In the genomic region with DNA sequence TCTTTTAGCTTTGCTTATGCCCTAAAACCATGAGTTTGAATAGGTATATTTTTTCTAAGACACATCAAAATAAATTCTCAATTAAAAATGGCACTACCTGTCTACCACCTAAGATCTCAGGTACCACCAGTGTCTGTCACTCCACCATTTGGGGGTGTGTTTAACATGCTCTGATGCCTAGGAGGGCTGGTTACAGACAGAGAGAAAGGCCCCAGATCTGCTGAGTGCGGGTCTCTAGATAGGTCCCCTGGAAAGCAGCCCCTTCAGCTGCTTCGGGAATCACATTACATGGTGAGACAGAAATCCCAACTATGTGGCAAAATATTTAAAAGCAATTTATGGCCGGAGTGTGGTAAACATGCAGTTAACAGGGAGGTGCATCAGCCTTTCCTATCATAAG, we compare ENCODE assay signal across 8 cellular contexts. TPM values are rescaled to one million over a fixed set of nuclear protein-coding genes. Genes with fewer than 3 reads are reported as not detected.
A peak's percentile ranks its signal among the peaks of the same experiment; 100 is the strongest.
DNase-seq lines count a peak whose midpoint lies in the region; ATAC-seq, FAIRE-seq and TF ChIP-seq lines count a peak whose summit lies in the region.

No MANE protein-coding gene starts in this region.

- H3K36me3 ChIP-seq in A673 (ENCODE audit: insufficient read depth, low read length, poor library complexity, severe bottlenecking) (no peaks in the 10 kb centered on the region), adipocyte (ENCODE audit: control insufficient read depth, insufficient read depth, low read length, severe bottlenecking) (no peaks in the 10 kb centered on the region), mesendoderm (ENCODE audit: control insufficient read depth, insufficient read depth, low read length) (no peaks in the 10 kb centered on the region)

- H4K5ac ChIP-seq in H9 (ENCODE audit: insufficient read length, low read depth, low read length) (no peak overlapping the region), mesendoderm (ENCODE audit: low read length) (no peak overlapping the region)

- H3K4me3 Mint-ChIP-seq in H9: peak overlapping the region; percentile 85 to 93

- WGBS in H9 (ENCODE audit: extremely low coverage, insufficient read length, low lambda C conversion rate): no CpG with 5 or more reads among the region's 3 CpGs
- WGBS in mesendoderm (ENCODE audit: extremely low coverage, insufficient coverage, low lambda C conversion rate): no CpG with 5 or more reads among the region's 3 CpGs

- H4K20me1 ChIP-seq in H9 (ENCODE audit: control insufficient read depth, insufficient read depth, insufficient read length): no peaks in the 10 kb centered on the region

- H3K36me3 Mint-ChIP-seq in H9 (ENCODE audit: insufficient read depth in 1 of 3, low read depth in 3 of 3): peaks cover 0 to 8% (median 4%) of the 10 kb centered on the region in 3 experiments; a peak in 4 of 7 replicates

- no peak overlapping the region for H3K14ac ChIP-seq in H9 (ENCODE audit: insufficient read depth, low read length)

- no peak overlapping the region for H3T11ph ChIP-seq in H9 (ENCODE audit: low read length)

- H2BK5ac ChIP-seq in H9 (ENCODE audit: insufficient read length, low read length) (no peak overlapping the region), mesendoderm (ENCODE audit: low read length) (no peak overlapping the region)

- H4K8ac ChIP-seq in H9 (replicated peaks; ENCODE audit: insufficient read length, low read depth, low read length) (no peak overlapping the region), mesendoderm (ENCODE audit: low read depth, low read length) (no peak overlapping the region)

- no peak overlapping the region for H3K27ac ChIP-seq in A673 (ENCODE audit: low read depth, low read length, poor library complexity, severe bottlenecking)
- H3K27ac ChIP-seq in H9 (ENCODE audit: insufficient read length, low read depth, low read length): no peak overlapping the region
- no peak overlapping the region for H3K27ac ChIP-seq in mesendoderm (ENCODE audit: low read depth, low read length)

- H3K27me3 ChIP-seq in A673 (replicated peaks; ENCODE audit: insufficient read depth, low read depth, low read length, poor library complexity) (peaks cover 7% of the 10 kb centered on the region), H9 (ENCODE audit: insufficient read depth, low read length) (no peaks in the 10 kb centered on the region; the same call in 1 of the 2 replicates), adipocyte (replicated peaks; ENCODE audit: control insufficient read depth, insufficient read depth, low read length) (no peaks in the 10 kb centered on the region), mesendoderm (ENCODE audit: insufficient read depth, low read length, poor library complexity) (no peaks in the 10 kb centered on the region)

- ATAC-seq in HG03521 (IDR thresholded peaks at IDR 0.05; ENCODE audit: unreplicated experiment): no peak

- no peak overlapping the region for H3K9ac ChIP-seq in H9 (ENCODE audit: extremely low read depth, insufficient read length, low read length)
- H3K9ac ChIP-seq in adipocyte (ENCODE audit: low read length): no peak overlapping the region
- no peak overlapping the region for H3K9ac ChIP-seq in mesendoderm (ENCODE audit: low read length)

- H2AK5ac ChIP-seq in H9 (ENCODE audit: insufficient read length, low read length): no peak overlapping the region
- H2AK5ac ChIP-seq in mesendoderm (ENCODE audit: low read length): no peak overlapping the region

- H3K4me1 Mint-ChIP-seq in H9: peaks cover 18 to 21% of the 10 kb centered on the region in 2 experiments

- H3K4ac ChIP-seq in H9 (ENCODE audit: low read depth, low read length): no peak overlapping the region
- no peak overlapping the region for H3K4ac ChIP-seq in mesendoderm (ENCODE audit: low read depth, low read length)

- H3K4me2 ChIP-seq in H9 (ENCODE audit: insufficient read depth, insufficient read length, low read length) (peak overlapping the region; percentile 61), mesendoderm (ENCODE audit: low read length) (no peak overlapping the region)

- H3K79me2 ChIP-seq in H9 (ENCODE audit: insufficient read depth, low read length) (peaks cover 11% of the 10 kb centered on the region; the same call in 1 of the 2 replicates), mesendoderm (ENCODE audit: control insufficient read depth, insufficient read depth, low read length) (peaks cover 16% of the 10 kb centered on the region)

- H2BK20ac ChIP-seq in H9 (ENCODE audit: low read depth, low read length, poor library complexity, severe bottlenecking): no peak overlapping the region

- no TSS peak for BruUV-seq in A673 (replicated peaks; lab: Mats Ljungman, UMichigan)

- no peaks in the 10 kb centered on the region for H3K9me3 ChIP-seq in A673 (ENCODE audit: low read depth, low read length, poor library complexity, severe bottlenecking)
- H3K9me3 ChIP-seq in H9 (ENCODE audit: control insufficient read depth, low read depth, low read length): no peaks in the 10 kb centered on the region
- H3K9me3 ChIP-seq in adipocyte (ENCODE audit: control insufficient read depth, low read length): peaks cover 5% of the 10 kb centered on the region

- H2BK15ac ChIP-seq in H9 (ENCODE audit: low read depth, low read length) (no peak overlapping the region), mesendoderm (replicated peaks; ENCODE audit: low read depth) (no peak overlapping the region)

- no peak for FAIRE-seq in GM12891 (lab: Jason Lieb, UNC)

- intact Hi-C loops in A673 (cut with micrococcal nuclease; ENCODE audit: unreplicated experiment): no loop called here

- DNase-seq in A673 (ENCODE audit: low spot score) (no peak), H9 (peak; percentile 26), adipocyte (ENCODE audit: low read depth) (no peak), mesendoderm (peak; percentile 36), RKO (ENCODE audit: low spot score) (no peak), NAMALWA (ENCODE audit: low spot score) (no peak), GM12891 (ENCODE audit: insufficient read length, low spot score) (no peak)

- H2AFZ ChIP-seq in H9 (ENCODE audit: low read length): no peak overlapping the region

- H3K56ac ChIP-seq in H9 (ENCODE audit: insufficient read length, low read depth, low read length) (no peak overlapping the region), mesendoderm (ENCODE audit: low read length) (no peak overlapping the region)

- H3K18ac ChIP-seq in H9 (ENCODE audit: insufficient read length, low read depth, low read length) (no peak overlapping the region), mesendoderm (ENCODE audit: low read length) (no peak overlapping the region)

- peaks cover 45% of the 10 kb centered on the region for H3K27me3 Mint-ChIP-seq in H9 (ENCODE audit: low read depth)

- H3K79me1 ChIP-seq in H9 (ENCODE audit: insufficient read depth, low read depth, low read length, poor library complexity, severe bottlenecking): peaks cover 4% of the 10 kb centered on the region
- peaks cover 16% of the 10 kb centered on the region for H3K79me1 ChIP-seq in mesendoderm (ENCODE audit: low read length)

- H3K23me2 ChIP-seq in H9 (ENCODE audit: insufficient read length, low read depth, low read length, poor library complexity, severe bottlenecking): peaks cover 3% of the 10 kb centered on the region

- peaks cover 8% of the 10 kb centered on the region for H3K4me1 ChIP-seq in A673 (ENCODE audit: insufficient read depth, low read length, poor library complexity, severe bottlenecking)
- no peaks in the 10 kb centered on the region for H3K4me1 ChIP-seq in H9 (ENCODE audit: insufficient read depth, low read length)
- peaks cover 11% of the 10 kb centered on the region for H3K4me1 ChIP-seq in adipocyte (ENCODE audit: control insufficient read depth, insufficient read depth, low read length)
- peaks cover 3% of the 10 kb centered on the region for H3K4me1 ChIP-seq in mesendoderm (ENCODE audit: control insufficient read depth, low read depth, low read length)

- no peak for TF ChIP-seq POLR2A in GM12891 (IDR thresholded peaks at IDR 0.05; ENCODE audit: low read depth, low read length)

- H3K4me3 ChIP-seq in A673 (ENCODE audit: low read depth, low read length, poor library complexity, severe bottlenecking): peak overlapping the region; percentile 81
- H3K4me3 ChIP-seq in adipocyte (ENCODE audit: low read length): peak overlapping the region; percentile 98
- no peak overlapping the region for H3K4me3 ChIP-seq in mesendoderm (ENCODE audit: low read length)

- H3K23ac ChIP-seq in H9 (ENCODE audit: insufficient read length, low read depth, low read length) (no peak overlapping the region), mesendoderm (ENCODE audit: low read length) (no peak overlapping the region)

- H2BK120ac ChIP-seq in H9 (ENCODE audit: low read depth, low read length, poor library complexity, severe bottlenecking): no peak overlapping the region
- H2BK120ac ChIP-seq in mesendoderm (ENCODE audit: low read depth, low read length): no peak overlapping the region

- POLR2A ChIA-PET in A673 (lab: Charles Lee; ENCODE audit: low non-redundant PET): interaction anchor here (0.6 kb wide), 1 partner anchor 58 kb away, joined by 3 read pairs; no protein-coding TSS in a partner anchor

- CTCF ChIA-PET in A673 (lab: Charles Lee): no interaction called here

- H4K91ac ChIP-seq in H9 (ENCODE audit: insufficient read length, low read depth, low read length): no peak overlapping the region

- no peak for TF ChIP-seq CTCF in A673 (conservative IDR thresholded peaks at IDR 0.05; ENCODE audit: low read depth, low read length)
- no peak for TF ChIP-seq CTCF in H9 (conservative IDR thresholded peaks at IDR 0.05)

- no peaks in the 10 kb centered on the region; a peak in 1 of 5 replicates for H3K9me3 Mint-ChIP-seq in H9

- H3K27ac Mint-ChIP-seq in H9: no peak overlapping the region

- no peak overlapping the region for H2BK12ac ChIP-seq in H9 (ENCODE audit: insufficient read length, low read depth, low read length)

TF ChIP-seq in GM12891, 5 proteins besides CTCF, POLR2A, EP300 and RAD21:
- TF ChIP-seq POLR2AphosphoS5 (IDR thresholded peaks at IDR 0.05; ENCODE audit: low read depth, low read length): no peak
- TF ChIP-seq SPI1 (IDR thresholded peaks at IDR 0.05; ENCODE audit: low read depth, low read length): no peak
- no peak for TF ChIP-seq PAX5 (IDR thresholded peaks at IDR 0.05; ENCODE audit: insufficient read depth, low read length, severe bottlenecking)
- TF ChIP-seq TAF1 (IDR thresholded peaks at IDR 0.05; ENCODE audit: low read depth, low read length): no peak
- no peak for TF ChIP-seq POU2F2 (IDR thresholded peaks at IDR 0.05; ENCODE audit: low read depth, low read length)

RNA-seq across cellular contexts. Expression of a gene that starts 0.7 kb away (rescaled TPM):
- total RNA-seq in A673 (2021): 46.6 and 47.2 TPM in 2 replicates
- 47.7 and 49.9 TPM in 2 replicates for total RNA-seq in H9 (2021)
- polyA plus RNA-seq in mesendoderm (2013, experiment 1 of 2): 28.6 TPM
- 28.4 TPM for polyA plus RNA-seq in mesendoderm (2013, experiment 2 of 2)
- 18.0 TPM for polyA plus RNA-seq in GM12891 (2012; ENCODE audit: low read depth, missing spikeins)

Comparison
In these comparisons a context has a peak if more than half of its experiments do, and no peak if none do; other contexts are left out.
1. DNase-seq: peak in H9 (single experiment) and mesendoderm (single experiment); none in A673 (single experiment), adipocyte (single experiment), RKO (single experiment), NAMALWA (single experiment) and GM12891 (single experiment).